ENCODE assay signal across 31 cellular contexts in the genomic region with DNA sequence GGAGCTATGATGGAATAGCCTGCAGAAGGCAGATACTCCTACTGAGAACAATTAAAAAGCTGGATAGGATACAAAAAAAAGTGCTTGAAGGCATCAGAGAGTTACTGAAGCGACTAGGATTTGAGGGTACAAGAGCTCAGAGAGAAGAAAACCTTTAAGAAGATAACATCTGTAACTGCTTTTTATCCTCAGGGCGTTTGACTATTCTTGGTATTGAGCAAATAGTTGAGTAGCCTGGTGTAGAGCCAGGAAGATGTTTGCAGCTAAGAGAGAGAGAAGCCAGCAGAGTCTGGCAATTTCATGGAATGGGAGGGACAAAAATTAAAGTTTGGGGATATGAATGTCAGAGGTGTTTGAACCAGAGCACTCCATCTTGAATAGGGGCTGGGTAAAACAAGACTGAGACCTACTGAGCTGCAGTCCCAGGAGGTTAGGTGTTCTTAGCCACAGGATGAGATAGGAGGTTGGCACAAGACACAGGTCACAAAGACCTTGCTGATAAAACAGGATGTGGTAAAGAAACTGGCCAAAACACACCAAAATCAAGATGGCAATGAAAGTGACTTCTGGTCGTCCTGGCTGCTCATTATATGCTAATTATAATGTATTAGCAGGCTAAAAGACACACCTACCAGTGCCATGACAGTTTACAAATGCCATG.
DNase-seq lines count a peak whose midpoint lies in the region; ATAC-seq and TF ChIP-seq lines count a peak whose summit lies in the region.
"Had no signal": no experiment of that assay in that cellular context is flagged by ENCODE, and none has a peak within 500 bp of the region (broad histone marks: within the 10 kb centered on the region; RNA-seq: fewer than 3 reads in every experiment).

No MANE protein-coding gene starts in this region.

- H2BK120ac ChIP-seq in H9 (ENCODE audit: low read depth, low read length, poor library complexity, severe bottlenecking) = no peak overlapping the region

- H3K18ac ChIP-seq in H9 (ENCODE audit: insufficient read length, low read depth, low read length) = no peak overlapping the region

- H3K27ac Mint-ChIP-seq in H9 = no peak overlapping the region; a peak in 1 of 7 replicates
- H3K27ac Mint-ChIP-seq: activated T-cell treated with anti-CD3 and anti-CD28 coated beads, Interleukin-2, amount 50 U/mL, for 24 hours; CD8-positive, alpha-beta T cell; T-cell had no signal

- H3K27ac ChIP-seq in VCaP (peak overlapping the region; percentile 50), H9 (ENCODE audit: insufficient read length, low read depth, low read length) (no peak overlapping the region)
- H3K27ac ChIP-seq: ascending aorta, cardiac muscle cell, coronary artery, left ventricle myocardium inferior, neutrophil had no signal

- H3K36me3 Mint-ChIP-seq in H9 (ENCODE audit: insufficient read depth in 1 of 3, low read depth in 3 of 3) = no peaks in the 10 kb centered on the region; a peak in 1 of 7 replicates
- H3K36me3 Mint-ChIP-seq: CD8-positive, alpha-beta T cell; naive B cell; T-cell had no signal

- H3K4me2 ChIP-seq in H9 (ENCODE audit: insufficient read depth, insufficient read length, low read length) = no peak overlapping the region
- H3K4me2 ChIP-seq: smooth muscle cell had no signal

- H3K23ac ChIP-seq in H9 (ENCODE audit: insufficient read length, low read depth, low read length) = no peak overlapping the region

- H3K4me3 Mint-ChIP-seq in H9 = no peak overlapping the region
- H3K4me3 Mint-ChIP-seq: activated T-cell treated with anti-CD3 and anti-CD28 coated beads, Interleukin-2, amount 50 U/mL, for 24 hours; CD8-positive, alpha-beta T cell; naive B cell; T-cell had no signal

- no peak overlapping the region for H4K5ac ChIP-seq in H9 (ENCODE audit: insufficient read length, low read depth, low read length)

- H2BK12ac ChIP-seq in H9 (ENCODE audit: insufficient read length, low read depth, low read length) = no peak overlapping the region

- H3K27me3 ChIP-seq in H9 (ENCODE audit: insufficient read depth, low read length) = no peaks in the 10 kb centered on the region
- H3K27me3 ChIP-seq: ascending aorta, cardiac muscle cell, neutrophil had no signal

- H3K14ac ChIP-seq in H9 (ENCODE audit: insufficient read depth, low read length) = no peak overlapping the region

- H3K4ac ChIP-seq in H9 (ENCODE audit: low read depth, low read length) = no peak overlapping the region

- H4K8ac ChIP-seq in H9 (replicated peaks; ENCODE audit: insufficient read length, low read depth, low read length) = no peak overlapping the region

- no peaks in the 10 kb centered on the region for H3K9me3 ChIP-seq in H9 (ENCODE audit: control insufficient read depth, low read depth, low read length)
- H3K9me3 ChIP-seq: ascending aorta, HAP-1, left ventricle myocardium inferior, neutrophil had no signal

- DNase-seq in A172 (ENCODE audit: low spot score) (peak; percentile 6), H9 (no peak), middle frontal gyrus (ENCODE audit: extremely low spot score, low spot score) (no peak), NCI-H1417 treated with DMSO at 0.1 percent for 48 hours (lab: John Stamatoyannopoulos, UW) (no peak)
- no peak for DNase-seq in central memory CD4-positive, alpha-beta T cell
- DNase-seq: activated CD4-positive, alpha-beta T cell treated with anti-CD3 and anti-CD28 coated beads, Interleukin-2, amount 50 U/mL, for 1 hour; activated CD4-positive, CD25-positive, alpha-beta regulatory T cell; activated gamma-delta T cell treated with Interleukin-2 at 50 U/mL for 16 hours; activated T-cell treated with anti-CD3 and anti-CD28 coated beads, Interleukin-2, amount 50 U/mL, for 24 hours; CD8-positive, alpha-beta T cell; effector memory CD4-positive, alpha-beta T cell; EL; left ventricle myocardium inferior; naive B cell; NCI-H1694 treated with DMSO at 0.1 percent for 48 hours; NCI-H446 treated with DMSO at 0.1 percent for 48 hours; posterior cingulate gyrus; right cardiac atrium; stimulated activated CD4-positive, alpha-beta T cell treated with anti-CD3 and anti-CD28 coated beads, Interleukin-1b, Interleukin-23, amount 100 ng/mL, for 48 hours; stimulated activated naive CD4-positive, alpha-beta T cell treated with Interleukin-2 at 50 U/mL for 16 hours; T-cell had no signal

- H3K4me1 Mint-ChIP-seq in H9 = peaks cover 0 to 12% of the 10 kb centered on the region in 2 experiments; a peak in 3 of 4 replicates
- H3K4me1 Mint-ChIP-seq: T-cell had no signal

- peak; percentile 43 for ATAC-seq in GM18511 (IDR thresholded peaks at IDR 0.05; ENCODE audit: unreplicated experiment)
- peak; percentile 40 for ATAC-seq in HG03175 (IDR thresholded peaks at IDR 0.05; ENCODE audit: unreplicated experiment)
- ATAC-seq: CD8-positive, alpha-beta T cell; HepG2; right cardiac atrium; T-cell had no signal

- H2AK5ac ChIP-seq in H9 (ENCODE audit: insufficient read length, low read length) = no peak overlapping the region

- no peaks in the 10 kb centered on the region for H3K23me2 ChIP-seq in H9 (ENCODE audit: insufficient read length, low read depth, low read length, poor library complexity, severe bottlenecking)

- no peak overlapping the region for H2BK5ac ChIP-seq in H9 (ENCODE audit: insufficient read length, low read length)

- no peak for TF ChIP-seq CTCF in VCaP (conservative IDR thresholded peaks at IDR 0.05)
- no peak for TF ChIP-seq CTCF in H9 (conservative IDR thresholded peaks at IDR 0.05)

- no CpG with 5 or more reads among the region's 3 CpGs for WGBS in H9 (ENCODE audit: extremely low coverage, insufficient read length, low lambda C conversion rate)

- H3K9ac ChIP-seq in H9 (ENCODE audit: extremely low read depth, insufficient read length, low read length) = no peak overlapping the region

- H3K79me2 ChIP-seq in H9 (ENCODE audit: insufficient read depth, low read length) = no peaks in the 10 kb centered on the region

- H3K27me3 Mint-ChIP-seq in H9 (ENCODE audit: low read depth) = no peaks in the 10 kb centered on the region
- H3K27me3 Mint-ChIP-seq: naive B cell had no signal

- H3K56ac ChIP-seq in H9 (ENCODE audit: insufficient read length, low read depth, low read length) = no peak overlapping the region

- no peak overlapping the region for H2AFZ ChIP-seq in H9 (ENCODE audit: low read length)

- H2BK15ac ChIP-seq in H9 (ENCODE audit: low read depth, low read length) = no peak overlapping the region

- no peaks in the 10 kb centered on the region for H3K4me1 ChIP-seq in H9 (ENCODE audit: insufficient read depth, low read length)
- H3K4me1 ChIP-seq: ascending aorta, left ventricle myocardium inferior had no signal

- no peak overlapping the region for H2BK20ac ChIP-seq in H9 (ENCODE audit: low read depth, low read length, poor library complexity, severe bottlenecking)

- no peaks in the 10 kb centered on the region for H3K79me1 ChIP-seq in H9 (ENCODE audit: insufficient read depth, low read depth, low read length, poor library complexity, severe bottlenecking)

- H4K20me1 ChIP-seq in H9 (ENCODE audit: control insufficient read depth, insufficient read depth, insufficient read length) = no peaks in the 10 kb centered on the region

- H3K9me3 Mint-ChIP-seq in H9 = no peaks in the 10 kb centered on the region
- H3K9me3 Mint-ChIP-seq: activated T-cell treated with anti-CD3 and anti-CD28 coated beads, Interleukin-2, amount 50 U/mL, for 24 hours; CD8-positive, alpha-beta T cell; T-cell had no signal

- H4K91ac ChIP-seq in H9 (ENCODE audit: insufficient read length, low read depth, low read length) = no peak overlapping the region

- no peak overlapping the region for H3T11ph ChIP-seq in H9 (ENCODE audit: low read length)
